Comparison of ENCODE assay signal across 8 cellular contexts in the genomic region with DNA sequence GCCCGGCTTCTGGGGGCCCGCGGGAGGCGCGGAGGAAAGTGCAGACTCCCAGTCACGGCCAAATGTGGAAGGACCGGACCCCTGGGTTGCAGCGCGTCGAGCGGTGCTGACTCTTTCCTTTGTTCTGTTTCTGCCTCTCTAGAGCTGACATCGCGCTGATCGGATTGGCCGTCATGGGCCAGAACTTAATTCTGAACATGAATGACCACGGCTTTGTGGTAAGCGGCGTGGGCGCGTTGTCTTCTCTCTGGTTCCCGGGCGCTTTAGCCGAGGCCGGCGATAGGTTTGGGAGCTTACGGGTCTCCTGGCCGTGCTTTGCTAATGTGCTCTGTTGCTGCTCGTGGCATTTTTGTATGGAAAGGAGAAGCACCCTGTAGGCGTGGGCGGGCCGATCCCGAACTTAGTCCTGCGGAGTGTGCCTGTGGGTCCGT. TPM values are rescaled to one million over a fixed set of nuclear protein-coding genes. Genes with fewer than 3 reads are reported as not detected.
A peak's percentile ranks its signal among the peaks of the same experiment; 100 is the strongest.
DNase-seq lines count a peak whose midpoint lies in the region; ATAC-seq and TF ChIP-seq lines count a peak whose summit lies in the region.

No MANE protein-coding gene starts in this region.

- no peaks in the 10 kb centered on the region for H3K27me3 Mint-ChIP-seq in central memory CD8-positive, alpha-beta T cell
- H3K27me3 Mint-ChIP-seq in stimulated activated naive B cell treated with anti-CD40 and anti-IgM and Interleukin-4, amounts not matched to agents 10 μg/mL and 1 μg/mL and 100 μg/mL, for 72 hours, result no peaks in the 10 kb centered on the region

- H3K9me3 Mint-ChIP-seq in central memory CD8-positive, alpha-beta T cell, result no peaks in the 10 kb centered on the region
- H3K9me3 Mint-ChIP-seq in stimulated activated naive B cell treated with anti-CD40 and anti-IgM and Interleukin-4, amounts not matched to agents 10 μg/mL and 1 μg/mL and 100 μg/mL, for 72 hours, result no peaks in the 10 kb centered on the region

- H3K4me1 ChIP-seq in NT2/D1 (ENCODE audit: insufficient read depth, insufficient read length) (no peaks in the 10 kb centered on the region), left lung (peaks cover 0 to 58% of the 10 kb centered on the region in 2 donors)

- peaks cover 17% of the 10 kb centered on the region for H3K36me3 Mint-ChIP-seq in central memory CD8-positive, alpha-beta T cell (ENCODE audit: insufficient read depth)
- peaks cover 18 to 35% of the 10 kb centered on the region in 2 donors for H3K36me3 Mint-ChIP-seq in stimulated activated naive B cell treated with anti-CD40 and anti-IgM and Interleukin-4, amounts not matched to agents 10 μg/mL and 1 μg/mL and 100 μg/mL, for 72 hours

- H3K36me3 ChIP-seq in NT2/D1 (ENCODE audit: insufficient read depth, insufficient read length, low read length) (peaks cover 27% of the 10 kb centered on the region), left lung (peaks cover 0 to 37% of the 10 kb centered on the region in 2 donors)

- H3K9me3 ChIP-seq in NT2/D1 (ENCODE audit: insufficient read depth, low read length) (0 out of 2 replicates have a peak, but pooled peaks cover 3% of the 10 kb centered on the region), left lung (peaks cover 0 to under 1% of the 10 kb centered on the region in 2 donors)

- peak; percentile 31 for DNase-seq in NK-92 treated with Interleukin-12 subunit alpha and Interleukin-12 subunit beta, amount 100 ng/mL, for 24 hours (lab: John Stamatoyannopoulos, UW)
- no peak for DNase-seq in NK-92 (lab: John Stamatoyannopoulos, UW; ENCODE audit: unreplicated experiment)
- DNase-seq in NT2/D1 (ENCODE audit: low read depth, low spot score), result no peak
- DNase-seq in central memory CD8-positive, alpha-beta T cell (ENCODE audit: low spot score in 2 of 2), result no peak
- DNase-seq in left lung, result peak; percentile 59 to 86
- DNase-seq in stimulated activated naive B cell treated with anti-CD40 and anti-IgM and Interleukin-4, amounts not matched to agents 10 μg/mL and 1 μg/mL and 100 μg/mL, for 72 hours, result no peak
- DNase-seq in A172 (ENCODE audit: low spot score), result no peak

- H3K4me1 Mint-ChIP-seq in central memory CD8-positive, alpha-beta T cell, result peaks cover 11% of the 10 kb centered on the region
- peaks cover 7 to 30% of the 10 kb centered on the region in 2 donors for H3K4me1 Mint-ChIP-seq in stimulated activated naive B cell treated with anti-CD40 and anti-IgM and Interleukin-4, amounts not matched to agents 10 μg/mL and 1 μg/mL and 100 μg/mL, for 72 hours

- H3K4me3 ChIP-seq in NT2/D1 (ENCODE audit: insufficient read length, low read depth), result peak overlapping the region; percentile 88
- H3K4me3 ChIP-seq in left lung, result peak overlapping the region; percentile 72 to 84

- no peak for ATAC-seq in central memory CD8-positive, alpha-beta T cell (replicated peaks; ENCODE audit: extremely low read depth, poor library complexity, severe bottlenecking)
- ATAC-seq in left lung (peak; percentile 4), HG03460 (IDR thresholded peaks at IDR 0.05; ENCODE audit: unreplicated experiment) (no peak)
- no peak for ATAC-seq in stimulated activated naive B cell treated with anti-CD40 and anti-IgM and Interleukin-4, amounts not matched to agents 10 μg/mL and 1 μg/mL and 100 μg/mL, for 72 hours (replicated peaks)

- H3K27ac ChIP-seq in left lung, result peak overlapping the region; percentile 91 to 97

- no peak for TF ChIP-seq CTCF in left lung (IDR thresholded peaks at IDR 0.05)

- H3K27ac Mint-ChIP-seq in central memory CD8-positive, alpha-beta T cell (ENCODE audit: low read depth), result no peak overlapping the region
- H3K27ac Mint-ChIP-seq in stimulated activated naive B cell treated with anti-CD40 and anti-IgM and Interleukin-4, amounts not matched to agents 10 μg/mL and 1 μg/mL and 100 μg/mL, for 72 hours, result peak overlapping the region; percentile 89

- peak overlapping the region; percentile 96 for H3K9ac ChIP-seq in NT2/D1 (ENCODE audit: insufficient read length, low read depth)

- H3K27me3 ChIP-seq in NT2/D1 (ENCODE audit: insufficient read depth, insufficient read length) (no peaks in the 10 kb centered on the region), left lung (no peaks in the 10 kb centered on the region)

- peak overlapping the region; percentile 90 for H3K4me3 Mint-ChIP-seq in central memory CD8-positive, alpha-beta T cell
- peak overlapping the region; percentile 88 to 94 for H3K4me3 Mint-ChIP-seq in stimulated activated naive B cell treated with anti-CD40 and anti-IgM and Interleukin-4, amounts not matched to agents 10 μg/mL and 1 μg/mL and 100 μg/mL, for 72 hours

- intact Hi-C loops in left lung (cut with DNase I), result no loop called here

RNA-seq across cellular contexts. Expression of gene PGD, which starts 0.6 kb away (rescaled TPM):
- 100 to 1,000 TPM; 130 to 277 TPM for total RNA-seq in left lung
- total RNA-seq in A172 (2014; rRNA removed; shearing (Covaris generic)), result 114 and 146 TPM in 2 replicates

RNA-seq across cellular contexts. Expression of gene CENPS, which starts 30.7 kb away (rescaled TPM):
- total RNA-seq in left lung, result 10 to 100 TPM; 13.5 to 17.6 TPM
- total RNA-seq in A172 (2014; rRNA removed; shearing (Covaris generic)), result 11.6 and 15.2 TPM in 2 replicates

RNA-seq across cellular contexts. Expression of gene CORT, which starts 50.3 kb away (rescaled TPM):
- total RNA-seq in left lung, result under 1 TPM; 0.37 to 0.44 TPM
- not detected in 2 replicates for total RNA-seq in A172 (2014; rRNA removed; shearing (Covaris generic))

Comparison
In these comparisons a context has a peak if more than half of its experiments do, and no peak if none do; other contexts are left out.
1. DNase-seq: peak in NK-92 treated with Interleukin-12 subunit alpha and Interleukin-12 subunit beta, amount 100 ng/mL, for 24 hours (single experiment) and left lung (2 of 2); none in NK-92 (single experiment), NT2/D1 (single experiment), central memory CD8-positive, alpha-beta T cell (0 of 2), stimulated activated naive B cell treated with anti-CD40 and anti-IgM and Interleukin-4, amounts not matched to agents 10 μg/mL and 1 μg/mL and 100 μg/mL, for 72 hours (single experiment) and A172 (single experiment).